8 cellular contexts compared by ENCODE assay signal in the genomic region with DNA sequence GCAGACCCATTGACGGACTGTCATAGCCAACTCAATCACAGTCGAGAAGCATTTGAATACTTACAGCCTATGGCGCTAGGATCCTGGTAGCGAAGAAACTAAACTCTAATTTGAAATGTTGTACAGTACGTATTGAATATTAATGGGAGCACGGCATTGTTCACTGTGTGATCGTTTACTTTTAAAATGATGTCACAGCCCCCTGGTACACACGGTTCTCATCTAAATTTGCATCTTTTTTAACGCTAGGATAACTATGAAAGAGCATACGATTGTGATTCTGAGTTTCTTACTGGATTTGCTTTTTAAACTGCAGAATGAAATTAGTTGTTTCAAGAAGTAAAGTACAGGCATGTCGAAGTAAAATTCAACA. TPM values are rescaled to one million over a fixed set of nuclear protein-coding genes. Genes with fewer than 3 reads are reported as not detected.
DNase-seq lines count a peak whose midpoint lies in the region; ATAC-seq and TF ChIP-seq lines count a peak whose summit lies in the region.

No MANE protein-coding gene starts in this region.

- peak overlapping the region; percentile 94 for H3K4ac ChIP-seq in IMR-90 (ENCODE audit: low read depth, low read length)

- H3K9me3 ChIP-seq in IMR-90 (ENCODE audit: control insufficient read depth, insufficient read depth, low read length) (no peaks in the 10 kb centered on the region), ectodermal cell (ENCODE audit: control insufficient read depth, low read length) (no peaks in the 10 kb centered on the region), neutrophil (no peaks in the 10 kb centered on the region)

- peak; percentile 60 for DNase-seq in DMS153 treated with DMSO at 0.1 percent for 48 hours (lab: John Stamatoyannopoulos, UW; ENCODE audit: unreplicated experiment)
- no peak for DNase-seq in DMS153 (lab: John Stamatoyannopoulos, UW)
- DNase-seq in IMR-90: no peak
- DNase-seq in GM20000 (ENCODE audit: low spot score): no peak
- no peak for DNase-seq in G401 (ENCODE audit: low spot score)
- DNase-seq in COR-L47 (lab: John Stamatoyannopoulos, UW): no peak

- H3K56ac ChIP-seq in IMR-90 (ENCODE audit: extremely low read depth, insufficient read depth, low read length): peak overlapping the region; percentile 58; the same call in 1 of the 2 replicates

- H4K20me1 ChIP-seq in IMR-90 (ENCODE audit: insufficient read depth, low read length): no peaks in the 10 kb centered on the region

- peaks cover 3 to 12% of the 10 kb centered on the region in 2 experiments; a peak in 1 of 4 replicates for H3K79me1 ChIP-seq in IMR-90 (ENCODE audit: low read depth in 1 of 2, low read length in 2 of 2)

- dilution Hi-C loops in IMR-90 (cut with HindIII; ENCODE audit: low sequenced_read_pairs, unreplicated experiment): no loop called here

- peak overlapping the region; percentile 50 for H3K4me2 ChIP-seq in IMR-90 (ENCODE audit: low read depth, low read length)

- H3K27ac ChIP-seq in IMR-90 (ENCODE audit: insufficient read depth, low read length) (peak overlapping the region; percentile 99), ectodermal cell (ENCODE audit: insufficient read depth, low read depth, low read length, poor library complexity, severe bottlenecking) (no peak overlapping the region), neutrophil (peak overlapping the region; percentile 79)

- H2AK5ac ChIP-seq in IMR-90 (ENCODE audit: low read depth, low read length): peak overlapping the region; percentile 55; the same call in 1 of the 2 replicates

- no peaks in the 10 kb centered on the region for H3K9me1 ChIP-seq in IMR-90 (ENCODE audit: insufficient read depth, low read length)

- H3K36me3 ChIP-seq in IMR-90 (ENCODE audit: control insufficient read depth, insufficient read depth, low read length) (no peaks in the 10 kb centered on the region), ectodermal cell (ENCODE audit: control insufficient read depth, insufficient read depth, low read length) (no peaks in the 10 kb centered on the region), neutrophil (no peaks in the 10 kb centered on the region)

- CTCF ChIA-PET in IMR-90 (lab: Yijun Ruan, JAX): no interaction called here

- WGBS in IMR-90 (ENCODE audit: extremely low coverage in 2 of 2, insufficient read length in 1 of 2), 2 experiments: 98% methylated on average over 5 of the region's 11 CpGs; no CpG with 5 or more reads in 1 of the 2 experiments
- 95 to 96% methylated on average over 11 of the region's 11 CpGs for WGBS in ectodermal cell, 2 experiments

- ATAC-seq in IMR-90 (ENCODE audit: low read depth): no peak

- H3K4me1 ChIP-seq in IMR-90 (ENCODE audit: control insufficient read depth, insufficient read depth, low read length) (no peaks in the 10 kb centered on the region; the same call in 1 of the 2 replicates), ectodermal cell (ENCODE audit: control insufficient read depth, insufficient read depth, low read length) (peaks cover 10% of the 10 kb centered on the region), neutrophil (ENCODE audit: control insufficient read depth in 1 of 2, insufficient read depth in 1 of 2, low read depth in 1 of 2, low read length in 1 of 2) (peaks cover 13 to 15% of the 10 kb centered on the region in 2 experiments)

- H3K14ac ChIP-seq in IMR-90 (replicated peaks; ENCODE audit: low read depth, low read length): peak overlapping the region; percentile 53

- no TSS peak for BruUV-seq in IMR-90 (replicated peaks; lab: Mats Ljungman, UMichigan)

- peak overlapping the region; percentile 45; the same call in 1 of the 2 replicates for H2BK120ac ChIP-seq in IMR-90 (ENCODE audit: low read depth, low read length)

- H4K8ac ChIP-seq in IMR-90 (ENCODE audit: low read depth in 2 of 2, low read length in 2 of 2): peak overlapping the region; percentile 98 to 100

- peak overlapping the region; percentile 65 for H4K91ac ChIP-seq in IMR-90 (ENCODE audit: insufficient read depth, low read depth, low read length)

- peak overlapping the region; percentile 29 for H2BK5ac ChIP-seq in IMR-90 (ENCODE audit: low read depth, low read length, poor library complexity, severe bottlenecking)

- peak overlapping the region; percentile 94; the same call in 1 of the 2 replicates for H3K9ac ChIP-seq in IMR-90 (ENCODE audit: low read depth, low read length)

- H2AFZ ChIP-seq in IMR-90 (replicated peaks; ENCODE audit: low read length, poor library complexity): peak overlapping the region; percentile 98

- POLR2A ChIA-PET in IMR-90 (lab: Charles Lee; ENCODE audit: unreplicated experiment): no interaction called here

- TF ChIP-seq CTCF in IMR-90 (conservative IDR thresholded peaks at IDR 0.05; ENCODE audit: low read depth, low read length) (no peak), neutrophil (IDR thresholded peaks at IDR 0.05) (no peak), GM20000 (IDR thresholded peaks at IDR 0.05; ENCODE audit: extremely low read depth, missing control alignments) (no peak)

- no peaks in the 10 kb centered on the region for H3K27me3 ChIP-seq in IMR-90 (ENCODE audit: control insufficient read depth, insufficient read depth, low read length)
- H3K27me3 ChIP-seq in ectodermal cell (ENCODE audit: control insufficient read depth, insufficient read depth, low read length, poor library complexity, severe bottlenecking): no peaks in the 10 kb centered on the region
- H3K27me3 ChIP-seq in neutrophil: no peaks in the 10 kb centered on the region

- TF ChIP-seq RAD21 in IMR-90 (IDR thresholded peaks at IDR 0.05; ENCODE audit: low read length): no peak

- 0 out of 2 replicates have a peak overlapping the region, but pooled peaks have one; percentile 17 for H2BK20ac ChIP-seq in IMR-90 (ENCODE audit: low read depth, low read length)

- in situ Hi-C loops in IMR-90 (cut with MboI; ENCODE audit: low sequenced_read_pairs) (no loop called here), G401 (cut with HindIII; ENCODE audit: low sequenced_read_pairs) (no loop called here)

- H3K18ac ChIP-seq in IMR-90 (ENCODE audit: low read depth, low read length): peak overlapping the region; percentile 42; the same call in 1 of the 2 replicates

- H3K23ac ChIP-seq in IMR-90 (ENCODE audit: low read depth, low read length): 0 out of 2 replicates have a peak overlapping the region, but pooled peaks have one; percentile 21

- H2AK9ac ChIP-seq in IMR-90 (replicated peaks; ENCODE audit: low read depth, low read length, poor library complexity): peak overlapping the region; percentile 91

- H3K4me3 ChIP-seq in IMR-90 (ENCODE audit: insufficient read depth, low read depth, low read length) (peak overlapping the region; percentile 97), ectodermal cell (ENCODE audit: insufficient read depth, low read depth, low read length) (peak overlapping the region; percentile 74), neutrophil (ENCODE audit: low read depth in 1 of 2, low read length in 1 of 2) (peak overlapping the region; percentile 72 to 80)

- H4K5ac ChIP-seq in IMR-90 (ENCODE audit: low read depth, low read length): peak overlapping the region; percentile 96

- TF ChIP-seq POLR2A in IMR-90 (IDR thresholded peaks at IDR 0.05; ENCODE audit: low read depth, low read length): no peak

- intact Hi-C loops in IMR-90 (cut with micrococcal nuclease): loop anchor here (1.0 kb wide), 1 partner anchor 74 kb away; the partner anchor contains the start of gene ARMC10

- H2BK15ac ChIP-seq in IMR-90 (ENCODE audit: low read depth, low read length): peak overlapping the region; percentile 49; the same call in 1 of the 3 replicates

TF ChIP-seq in IMR-90, 13 proteins besides CTCF, POLR2A, EP300 and RAD21:
- TF ChIP-seq BHLHE40 (IDR thresholded peaks at IDR 0.05; ENCODE audit: low read depth, low read length): no peak
- TF ChIP-seq CEBPB (IDR thresholded peaks at IDR 0.05; ENCODE audit: low read depth, low read length): no peak
- TF ChIP-seq, protein P1, sequence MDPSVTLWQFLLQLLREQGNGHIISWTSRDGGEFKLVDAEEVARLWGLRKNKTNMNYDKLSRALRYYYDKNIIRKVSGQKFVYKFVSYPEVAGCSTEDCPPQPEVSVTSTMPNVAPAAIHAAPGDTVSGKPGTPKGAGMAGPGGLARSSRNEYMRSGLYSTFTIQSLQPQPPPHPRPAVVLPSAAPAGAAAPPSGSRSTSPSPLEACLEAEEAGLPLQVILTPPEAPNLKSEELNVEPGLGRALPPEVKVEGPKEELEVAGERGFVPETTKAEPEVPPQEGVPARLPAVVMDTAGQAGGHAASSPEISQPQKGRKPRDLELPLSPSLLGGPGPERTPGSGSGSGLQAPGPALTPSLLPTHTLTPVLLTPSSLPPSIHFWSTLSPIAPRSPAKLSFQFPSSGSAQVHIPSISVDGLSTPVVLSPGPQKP (IDR thresholded peaks at IDR 0.05; ENCODE audit: borderline replicate concordance, low read depth, low read length): no peak
- TF ChIP-seq CHD1 (IDR thresholded peaks at IDR 0.05; ENCODE audit: low read depth, low read length): no peak
- no peak for TF ChIP-seq MAZ (IDR thresholded peaks at IDR 0.05; ENCODE audit: borderline replicate concordance, low read depth, low read length)
- no peak for TF ChIP-seq MXI1 (IDR thresholded peaks at IDR 0.05; ENCODE audit: borderline replicate concordance, low read depth, low read length)
- TF ChIP-seq SMC3 (IDR thresholded peaks at IDR 0.05; ENCODE audit: low read depth, low read length): no peak
- TF ChIP-seq MAFK (IDR thresholded peaks at IDR 0.05; ENCODE audit: low read depth, low read length): no peak
- no peak for TF ChIP-seq RFX5 (IDR thresholded peaks at IDR 0.05; ENCODE audit: low read depth, low read length)
- TF ChIP-seq NFE2L2 (IDR thresholded peaks at IDR 0.05; ENCODE audit: low read depth, low read length): no peak
- TF ChIP-seq FOS (IDR thresholded peaks at IDR 0.05; ENCODE audit: low read depth, low read length): no peak
- TF ChIP-seq USF2 (IDR thresholded peaks at IDR 0.05; ENCODE audit: low read depth, low read length): no peak

RNA-seq across cellular contexts. Expression of gene NAPEPLD, which starts 0.9 kb away (rescaled TPM):
- 3.4 and 3.6 TPM in 2 replicates for total RNA-seq in IMR-90 (2012; rRNA removed)
- polyA plus RNA-seq in IMR-90 (2012; rRNA removed): 1.4 and 2.2 TPM in 2 replicates
- 0.32 and 0.60 TPM in 2 replicates for polyA plus RNA-seq in IMR-90 (2012; cell fraction: cytosol; rRNA removed)
- 0.73 and 3.7 TPM in 2 replicates for polyA plus RNA-seq in IMR-90 (2012; cell fraction: nucleus; rRNA removed; ENCODE audit: low replicate concordance)
- 18.2 TPM for polyA plus RNA-seq in ectodermal cell (2013, experiment 1 of 4)
- 19.9 TPM for polyA plus RNA-seq in ectodermal cell (2013, experiment 2 of 4)
- 12.6 TPM for polyA plus RNA-seq in ectodermal cell (2013, experiment 3 of 4)
- polyA plus RNA-seq in ectodermal cell (2013, experiment 4 of 4): 13.9 TPM
- total RNA-seq in G401 (2014; rRNA removed; shearing (Covaris generic)): 5.0 and 5.8 TPM in 2 replicates
